Comparison of ENCODE assay signal across 8 cellular contexts in the genomic region with DNA sequence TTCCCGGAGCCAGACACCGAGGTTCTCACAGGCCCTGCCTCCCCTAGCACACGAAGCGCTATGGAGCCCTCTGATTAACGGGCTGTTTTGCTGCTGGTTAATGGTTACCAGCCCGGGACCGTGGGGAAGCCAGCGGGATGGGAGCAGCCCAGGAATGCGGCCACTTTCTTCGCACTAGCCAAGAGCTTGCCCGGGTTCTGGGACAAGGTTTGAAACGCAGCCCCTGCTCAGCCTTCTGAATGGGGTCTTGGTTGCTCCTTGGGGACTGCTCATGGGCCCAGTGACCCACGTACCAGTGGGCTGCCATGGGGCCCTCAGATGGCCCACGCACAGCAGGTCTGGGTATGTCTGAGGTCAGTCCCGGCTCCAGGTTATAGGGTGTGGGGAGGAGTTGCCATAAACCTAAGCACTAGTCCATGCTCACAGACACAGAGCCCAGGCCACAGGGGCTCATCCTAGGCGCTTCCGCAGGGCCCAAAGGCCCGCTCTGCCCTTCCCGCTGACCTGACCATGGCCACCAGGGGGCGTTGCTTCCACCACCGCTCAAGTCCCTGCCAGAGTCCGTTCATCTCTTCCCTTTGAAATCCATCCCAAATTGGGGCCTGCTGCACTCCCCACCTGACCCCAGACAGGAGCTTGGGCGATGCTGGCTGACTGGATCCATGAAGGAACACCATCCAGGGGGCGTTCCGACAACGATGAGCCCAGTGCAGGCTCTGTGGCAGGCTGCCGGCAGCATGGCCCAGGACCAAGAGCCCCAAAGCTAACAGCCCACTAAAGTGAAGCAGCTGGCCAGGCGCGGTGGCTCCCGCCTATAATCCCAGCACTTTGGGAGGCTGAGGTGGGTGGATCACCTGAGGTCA. TPM values are rescaled to one million over a fixed set of nuclear protein-coding genes. Genes with fewer than 3 reads are reported as not detected.
DNase-seq lines count a peak whose midpoint lies in the region; ATAC-seq and TF ChIP-seq lines count a peak whose summit lies in the region.

No MANE protein-coding gene starts in this region.

- POLR2A ChIA-PET in AG04450 (lab: Yijun Ruan, JAX): no interaction called here

- TF ChIP-seq CTCF in AG04450 (IDR thresholded peaks at IDR 0.05; ENCODE audit: low read depth, low read length) (peak; percentile 78), GM20000 (IDR thresholded peaks at IDR 0.05; ENCODE audit: extremely low read depth, missing control alignments) (peak; percentile 56)

- H3K27ac ChIP-seq in AG04450 (ENCODE audit: low read depth, low read length): no peak overlapping the region

- no peak overlapping the region for H3K4me3 ChIP-seq in AG04450 (ENCODE audit: low read depth, low read length)

- DNase-seq in AG04450 (ENCODE audit: low read depth, low spot score) (no peak), GM20000 (ENCODE audit: low spot score) (peak; percentile 64), SHP77 treated with DMSO at 0.1 percent for 48 hours (lab: John Stamatoyannopoulos, UW) (peak; percentile 44), Right ventricle myocardium superior (peak; percentile 82), renal cortical epithelial cell (ENCODE audit: low read depth) (peak; percentile 88), cortex of kidney (lab: John Stamatoyannopoulos, UW) (no peak)
- peak; percentile 72 for DNase-seq in activated naive CD4-positive, alpha-beta T cell treated with anti-CD3 and anti-CD28 coated beads for 36 hours

- H3K27ac Mint-ChIP-seq in activated naive CD4-positive, alpha-beta T cell treated with anti-CD3 and anti-CD28 coated beads for 36 hours: no peak overlapping the region

- no peaks in the 10 kb centered on the region for H3K9me3 Mint-ChIP-seq in activated naive CD4-positive, alpha-beta T cell treated with anti-CD3 and anti-CD28 coated beads for 36 hours

- ATAC-seq in Right ventricle myocardium superior (ENCODE audit: poor library complexity) (peak; percentile 30), GM21381 (IDR thresholded peaks at IDR 0.05; ENCODE audit: unreplicated experiment) (no peak)

- no peaks in the 10 kb centered on the region for H3K9me3 ChIP-seq in AG04450 (ENCODE audit: control insufficient read depth, insufficient read depth, low read length)

- intact Hi-C loops in activated naive CD4-positive, alpha-beta T cell treated with anti-CD3 and anti-CD28 coated beads for 36 hours (cut with micrococcal nuclease): loop anchor here (2.0 to 5.0 kb wide), 4 partner anchors 51 to 378 kb away; a partner anchor contains a TSS
- intact Hi-C loops in Right ventricle myocardium superior (cut with DNase I): loop anchor here (5.0 kb wide), 1 partner anchor 38 kb away; no protein-coding TSS in a partner anchor

- no peak overlapping the region for H3K4me3 Mint-ChIP-seq in activated naive CD4-positive, alpha-beta T cell treated with anti-CD3 and anti-CD28 coated beads for 36 hours

- CTCF ChIA-PET in AG04450 (lab: Charles Lee): interaction anchor here (0.7 to 2.3 kb wide), 17 partner anchors 9 to 378 kb away, joined by 3 to 12 read pairs (median 3); a partner anchor contains a TSS
- CTCF ChIA-PET in activated naive CD4-positive, alpha-beta T cell treated with anti-CD3 and anti-CD28 coated beads for 36 hours (lab: Charles Lee): interaction anchor here (0.5 to 3.7 kb wide), 11 partner anchors 8 to 381 kb away, joined by 3 to 15 read pairs (median 4); a partner anchor contains a TSS

- H3K36me3 Mint-ChIP-seq in activated naive CD4-positive, alpha-beta T cell treated with anti-CD3 and anti-CD28 coated beads for 36 hours (ENCODE audit: low read depth): peaks cover 5% of the 10 kb centered on the region

- H3K27me3 ChIP-seq in AG04450 (ENCODE audit: control insufficient read depth, insufficient read depth, low read length): no peaks in the 10 kb centered on the region

- peaks cover 4% of the 10 kb centered on the region for H3K4me1 Mint-ChIP-seq in activated naive CD4-positive, alpha-beta T cell treated with anti-CD3 and anti-CD28 coated beads for 36 hours (ENCODE audit: low read depth)

- no peaks in the 10 kb centered on the region for H3K27me3 Mint-ChIP-seq in activated naive CD4-positive, alpha-beta T cell treated with anti-CD3 and anti-CD28 coated beads for 36 hours (ENCODE audit: low read depth)

RNA-seq across cellular contexts. Expression of a gene that starts 31.5 kb away (rescaled TPM):
- polyA plus RNA-seq in AG04450 (2011; rRNA removed): 13.3 and 19.2 TPM in 2 replicates
- polyA minus RNA-seq in AG04450 (2011; rRNA and poly(A)+ RNA removed): 13.2 and 18.3 TPM in 2 replicates
- 10 to 100 TPM; 12.3 to 14.3 TPM for total RNA-seq in activated naive CD4-positive, alpha-beta T cell treated with anti-CD3 and anti-CD28 coated beads for 36 hours
- total RNA-seq in Right ventricle myocardium superior: 26.0 TPM
- 37.5 and 69.9 TPM in 2 replicates for total RNA-seq in renal cortical epithelial cell

RNA-seq across cellular contexts. Expression of a gene that starts 50.3 kb away (rescaled TPM):
- 9.4 and 12.6 TPM in 2 replicates for polyA plus RNA-seq in AG04450 (2011; rRNA removed)
- polyA minus RNA-seq in AG04450 (2011; rRNA and poly(A)+ RNA removed): 18.0 and 18.5 TPM in 2 replicates
- total RNA-seq in activated naive CD4-positive, alpha-beta T cell treated with anti-CD3 and anti-CD28 coated beads for 36 hours: 10 to 100 TPM; 62.6 to 71.4 TPM
- total RNA-seq in Right ventricle myocardium superior: 30.4 TPM
- total RNA-seq in renal cortical epithelial cell: 40.5 and 49.3 TPM in 2 replicates

RNA-seq across cellular contexts. Expression of a gene that starts 52.4 kb away (rescaled TPM):
- 2.7 and 4.1 TPM in 2 replicates for polyA plus RNA-seq in AG04450 (2011; rRNA removed)
- polyA minus RNA-seq in AG04450 (2011; rRNA and poly(A)+ RNA removed): 4.9 and 7.6 TPM in 2 replicates
- total RNA-seq in activated naive CD4-positive, alpha-beta T cell treated with anti-CD3 and anti-CD28 coated beads for 36 hours: 10 to 100 TPM; 14.1 TPM
- total RNA-seq in Right ventricle myocardium superior (7.5 TPM), renal cortical epithelial cell (7.5 and 13.3 TPM in 2 replicates)

Comparison
In these comparisons a context has a peak if more than half of its experiments do, and no peak if none do; other contexts are left out.
1. DNase-seq: peak in GM20000 (single experiment), SHP77 treated with DMSO at 0.1 percent for 48 hours (single experiment), activated naive CD4-positive, alpha-beta T cell treated with anti-CD3 and anti-CD28 coated beads for 36 hours (single experiment), Right ventricle myocardium superior (single experiment) and renal cortical epithelial cell (single experiment); none in AG04450 (single experiment) and cortex of kidney (single experiment).